Comparison of ENCODE assay signal across 1 cellular context in the genomic region with DNA sequence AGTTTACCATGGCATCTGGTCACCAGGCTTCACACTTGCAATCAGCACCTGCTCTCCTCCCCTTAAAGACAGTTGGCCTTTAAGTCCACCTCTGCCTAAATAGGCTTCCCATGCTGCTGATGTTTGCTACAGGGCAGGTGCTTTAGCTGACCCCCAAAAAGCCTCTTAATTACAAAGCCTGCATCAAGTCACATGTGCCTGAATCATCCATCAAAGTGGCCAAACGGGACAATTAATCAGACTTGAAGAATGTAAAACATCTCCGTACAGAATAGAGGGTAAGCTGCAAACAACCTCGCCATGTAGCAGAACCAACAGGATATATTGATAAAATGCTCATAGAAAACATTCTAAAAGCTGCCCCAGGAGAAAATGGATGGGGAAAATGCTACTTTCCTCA.
TF ChIP-seq lines count a peak whose summit lies in the region.

No MANE protein-coding gene starts in this region.

TF ChIP-seq in GM23338, 12 proteins besides CTCF, POLR2A, EP300 and RAD21 (continued from another document):
- TF ChIP-seq ETS1 (IDR thresholded peaks at IDR 0.05) (no peak), ZNF462 (CRISPR knock-in tag; IDR thresholded peaks at IDR 0.05) (no peak), REST (IDR thresholded peaks at IDR 0.05; ENCODE audit: unreplicated experiment) (no peak)
